8 cellular contexts compared by ENCODE assay signal in the genomic region with DNA sequence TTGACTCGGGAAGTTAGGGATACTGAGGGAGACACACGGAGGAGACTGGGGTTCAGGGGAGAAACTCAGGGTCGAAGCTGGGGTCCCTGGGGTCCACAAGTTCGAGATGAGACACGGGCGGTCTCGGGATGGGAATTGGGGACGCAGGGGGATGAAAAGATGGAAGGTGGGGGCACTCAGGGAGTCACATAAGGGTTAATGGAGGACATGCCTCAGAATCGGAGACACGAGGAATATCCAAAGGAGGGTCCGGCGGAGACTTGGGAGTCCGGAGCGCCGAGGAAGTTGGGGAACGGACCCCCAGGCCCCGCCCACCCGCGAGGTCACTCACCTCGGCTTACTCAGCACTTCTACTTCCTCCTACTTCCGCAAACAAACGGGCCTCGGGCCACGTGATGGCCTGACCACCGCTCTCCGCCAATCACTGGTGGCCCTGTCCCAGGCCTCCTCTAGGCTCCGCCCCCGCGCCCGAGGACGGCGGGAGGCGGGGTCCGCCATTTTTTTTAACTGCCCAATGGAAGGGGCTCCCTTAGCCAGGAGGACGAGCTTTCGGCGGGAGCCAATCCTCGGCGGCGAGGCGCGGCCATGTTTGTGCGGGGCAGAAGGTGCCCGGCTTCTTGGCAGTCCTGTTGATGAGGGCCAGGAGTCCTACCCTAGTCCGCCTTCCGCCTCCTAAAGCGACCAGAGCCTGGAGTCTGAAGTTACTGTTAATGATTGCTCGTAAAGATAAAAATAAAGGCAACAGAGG. TPM values are rescaled to one million over a fixed set of nuclear protein-coding genes. Genes with fewer than 3 reads are reported as not detected.
DNase-seq lines count a peak whose midpoint lies in the region; ATAC-seq and TF ChIP-seq lines count a peak whose summit lies in the region.

A gene with protein sequence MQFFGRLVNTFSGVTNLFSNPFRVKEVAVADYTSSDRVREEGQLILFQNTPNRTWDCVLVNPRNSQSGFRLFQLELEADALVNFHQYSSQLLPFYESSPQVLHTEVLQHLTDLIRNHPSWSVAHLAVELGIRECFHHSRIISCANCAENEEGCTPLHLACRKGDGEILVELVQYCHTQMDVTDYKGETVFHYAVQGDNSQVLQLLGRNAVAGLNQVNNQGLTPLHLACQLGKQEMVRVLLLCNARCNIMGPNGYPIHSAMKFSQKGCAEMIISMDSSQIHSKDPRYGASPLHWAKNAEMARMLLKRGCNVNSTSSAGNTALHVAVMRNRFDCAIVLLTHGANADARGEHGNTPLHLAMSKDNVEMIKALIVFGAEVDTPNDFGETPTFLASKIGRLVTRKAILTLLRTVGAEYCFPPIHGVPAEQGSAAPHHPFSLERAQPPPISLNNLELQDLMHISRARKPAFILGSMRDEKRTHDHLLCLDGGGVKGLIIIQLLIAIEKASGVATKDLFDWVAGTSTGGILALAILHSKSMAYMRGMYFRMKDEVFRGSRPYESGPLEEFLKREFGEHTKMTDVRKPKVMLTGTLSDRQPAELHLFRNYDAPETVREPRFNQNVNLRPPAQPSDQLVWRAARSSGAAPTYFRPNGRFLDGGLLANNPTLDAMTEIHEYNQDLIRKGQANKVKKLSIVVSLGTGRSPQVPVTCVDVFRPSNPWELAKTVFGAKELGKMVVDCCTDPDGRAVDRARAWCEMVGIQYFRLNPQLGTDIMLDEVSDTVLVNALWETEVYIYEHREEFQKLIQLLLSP (minus strand): TSS at position 378 of the 748 bp plus-strand sequence. CDS start 12,404 bp downstream, outside the sequence.

- TF ChIP-seq POLR2A in NB4 (IDR thresholded peaks at IDR 0.05; ENCODE audit: extremely low read depth, insufficient read length): peak; percentile 50
- TF ChIP-seq POLR2A in gastroesophageal sphincter (IDR thresholded peaks at IDR 0.05): peak in 1 of 2 donors; percentile 42

- H3K4me3 ChIP-seq in NB4 (ENCODE audit: low read depth, low read length) (peak within 1 kb of the TSS; percentile 76), SK-N-MC (peak within 1 kb of the TSS; percentile 92), gastroesophageal sphincter (peak within 1 kb of the TSS; percentile 49 to 64)

- peak within 1 kb of the TSS; percentile 91 for H3K9ac ChIP-seq in SK-N-MC (ENCODE audit: insufficient read length)

- H3K9me3 ChIP-seq in SK-N-MC (ENCODE audit: low read depth, low read length): no peaks in the 10 kb centered on the region
- H3K9me3 ChIP-seq in gastroesophageal sphincter: no peaks in the 10 kb centered on the region

- CTCF ChIA-PET in activated naive CD4-positive, alpha-beta T cell treated with anti-CD3 and anti-CD28 coated beads, Interleukin-2, amount 10 ng/mL, durations not matched to agents 7 days and 5 days (lab: Charles Lee): interaction anchor here (1.2 kb wide), 1 partner anchor 20 kb away, joined by 3 read pairs; a partner anchor contains a TSS

- peak within 1 kb of the TSS; percentile 91 for H3K27ac ChIP-seq in SK-N-MC
- peak within 1 kb of the TSS; percentile 59 to 88 (median 86) for H3K27ac ChIP-seq in gastroesophageal sphincter

- 0 to 2% methylated on average over 16 of the region's 48 CpGs for WGBS in gastroesophageal sphincter (ENCODE audit: low coverage in 1 of 2), 2 donors

- ATAC-seq in gastroesophageal sphincter: peak; percentile 98

- H3K27ac Mint-ChIP-seq in HFFc6: peak within 1 kb of the TSS; percentile 96
- peak within 1 kb of the TSS; percentile 98 for H3K27ac Mint-ChIP-seq in activated naive CD4-positive, alpha-beta T cell treated with anti-CD3 and anti-CD28 coated beads, Interleukin-2, amount 10 ng/mL, durations not matched to agents 7 days and 5 days

- H3K36me3 Mint-ChIP-seq in HFFc6 (ENCODE audit: low read depth): no peaks in the 10 kb centered on the region
- peaks cover 5% of the 10 kb centered on the region for H3K36me3 Mint-ChIP-seq in activated naive CD4-positive, alpha-beta T cell treated with anti-CD3 and anti-CD28 coated beads, Interleukin-2, amount 10 ng/mL, durations not matched to agents 7 days and 5 days

- peaks cover 0 to 39% (median 11%) of the 10 kb centered on the region in 3 donors for H3K4me1 ChIP-seq in gastroesophageal sphincter

- no peaks in the 10 kb centered on the region for H3K27me3 ChIP-seq in gastroesophageal sphincter

- TF ChIP-seq EP300 in gastroesophageal sphincter (IDR thresholded peaks at IDR 0.05): no peak

- H3K4me1 Mint-ChIP-seq in HFFc6 (ENCODE audit: low read depth): peaks cover 60% of the 10 kb centered on the region
- H3K4me1 Mint-ChIP-seq in activated naive CD4-positive, alpha-beta T cell treated with anti-CD3 and anti-CD28 coated beads, Interleukin-2, amount 10 ng/mL, durations not matched to agents 7 days and 5 days: peaks cover 59% of the 10 kb centered on the region

- no peaks in the 10 kb centered on the region for H3K36me3 ChIP-seq in SK-N-MC (ENCODE audit: insufficient read depth, low read length)
- no peaks in the 10 kb centered on the region for H3K36me3 ChIP-seq in gastroesophageal sphincter

- DNase-seq in GM03348 (ENCODE audit: low spot score) (peak; percentile 99), HFFc6 (peak; percentile 98), NB4 (ENCODE audit: low read depth) (peak; percentile 98), SK-N-MC (ENCODE audit: low read depth, low spot score) (peak; percentile 81), non-pigmented ciliary epithelial cell (ENCODE audit: low read depth) (peak; percentile 92), superior temporal gyrus (ENCODE audit: extremely low spot score) (peak; percentile 99)
- peak; percentile 99 for DNase-seq in activated naive CD4-positive, alpha-beta T cell treated with anti-CD3 and anti-CD28 coated beads, Interleukin-2, amount 10 ng/mL, durations not matched to agents 7 days and 5 days

- TF ChIP-seq CTCF in HFFc6 (IDR thresholded peaks at IDR 0.05) (no peak), NB4 (IDR thresholded peaks at IDR 0.05; ENCODE audit: low read depth, low read length) (no peak), gastroesophageal sphincter (IDR thresholded peaks at IDR 0.05) (no peak)

- no peaks in the 10 kb centered on the region; the same call in 1 of the 2 replicates for H3K27me3 Mint-ChIP-seq in HFFc6 (ENCODE audit: insufficient read depth)
- H3K27me3 Mint-ChIP-seq in activated naive CD4-positive, alpha-beta T cell treated with anti-CD3 and anti-CD28 coated beads, Interleukin-2, amount 10 ng/mL, durations not matched to agents 7 days and 5 days: peaks cover 17% of the 10 kb centered on the region

- H3K9me3 Mint-ChIP-seq in HFFc6: no peaks in the 10 kb centered on the region
- H3K9me3 Mint-ChIP-seq in activated naive CD4-positive, alpha-beta T cell treated with anti-CD3 and anti-CD28 coated beads, Interleukin-2, amount 10 ng/mL, durations not matched to agents 7 days and 5 days: no peaks in the 10 kb centered on the region

- peak within 1 kb of the TSS; percentile 90 for H3K4me3 Mint-ChIP-seq in HFFc6
- H3K4me3 Mint-ChIP-seq in activated naive CD4-positive, alpha-beta T cell treated with anti-CD3 and anti-CD28 coated beads, Interleukin-2, amount 10 ng/mL, durations not matched to agents 7 days and 5 days: peak within 1 kb of the TSS; percentile 97

RNA-seq across cellular contexts. Expression of the gene that starts here (rescaled TPM):
- total RNA-seq in HFFc6 (2021; fragmentation: NEBNext Ultra II Directional; extraction: Animal tissue kit (Norgen Biotek cat#: 25700)): 1 to 10 TPM; 4.1 to 6.6 (median 5.3) TPM
- 10 to 100 TPM in 3 of 4 donors, 1 to 10 TPM in 1; 4.4 to 30.5 (median 22.0) TPM for total RNA-seq in gastroesophageal sphincter

Comparison
In these comparisons a context has a peak if more than half of its experiments do, and no peak if none do; other contexts are left out.
1. Peak in every context shown above with its lines: DNase-seq, ATAC-seq, H3K4me3 ChIP-seq and H3K27ac ChIP-seq.